In genomic region chr16:66289986-66290385, GRCh38 we compare ENCODE assay signal across 22 cellular contexts.
"Had no signal": no experiment of that assay in that cellular context is flagged by ENCODE, and none has a peak within 500 bp of the region (broad histone marks: within the 10 kb centered on the region; RNA-seq: fewer than 3 reads in every experiment).

No MANE protein-coding gene starts in this region.

- H3K27ac Mint-ChIP-seq: effector memory CD8-positive, alpha-beta T cell; naive thymus-derived CD8-positive, alpha-beta T cell; stimulated activated naive B cell treated with anti-CD40 and anti-IgM and Interleukin-4, amounts not matched to agents 10 μg/mL and 1 μg/mL and 100 μg/mL, for 72 hours; stimulated activated naive CD8-positive, alpha-beta T cell treated with anti-CD3 and anti-CD28 coated beads, Interleukin-15, amount 100 ng/mL, for 72 hours had no signal

- H3K4me1 ChIP-seq: esophagus squamous epithelium, gastroesophageal sphincter, pancreas, prostate gland, right lobe of liver, testis, tibial nerve had no signal

- FAIRE-seq: pancreas had no signal

- H3K9me3 ChIP-seq: esophagus squamous epithelium, gastroesophageal sphincter, mucosa of descending colon, pancreas, prostate gland, right lobe of liver, testis, tibial nerve had no signal

- H3K4me3 Mint-ChIP-seq: central memory CD8-positive, alpha-beta T cell; effector memory CD8-positive, alpha-beta T cell; naive thymus-derived CD8-positive, alpha-beta T cell; neural crest cell; stimulated activated naive B cell treated with anti-CD40 and anti-IgM and Interleukin-4, amounts not matched to agents 10 μg/mL and 1 μg/mL and 100 μg/mL, for 72 hours; stimulated activated naive CD8-positive, alpha-beta T cell treated with anti-CD3 and anti-CD28 coated beads, Interleukin-15, amount 100 ng/mL, for 72 hours had no signal

- H3K9me3 Mint-ChIP-seq: central memory CD8-positive, alpha-beta T cell; effector memory CD8-positive, alpha-beta T cell; naive thymus-derived CD8-positive, alpha-beta T cell; neural crest cell; stimulated activated naive B cell treated with anti-CD40 and anti-IgM and Interleukin-4, amounts not matched to agents 10 μg/mL and 1 μg/mL and 100 μg/mL, for 72 hours; stimulated activated naive CD8-positive, alpha-beta T cell treated with anti-CD3 and anti-CD28 coated beads, Interleukin-15, amount 100 ng/mL, for 72 hours had no signal

- H3K27me3 ChIP-seq: pancreas, right lobe of liver, testis had no signal

- H3K79me2 ChIP-seq: hepatocyte had no signal

- ATAC-seq: effector memory CD8-positive, alpha-beta T cell; gastroesophageal sphincter; mucosa of descending colon; naive thymus-derived CD8-positive, alpha-beta T cell; pancreas; right lobe of liver; stimulated activated naive B cell treated with anti-CD40 and anti-IgM and Interleukin-4, amounts not matched to agents 10 μg/mL and 1 μg/mL and 100 μg/mL, for 72 hours had no signal

- H3K36me3 ChIP-seq: esophagus squamous epithelium, gastroesophageal sphincter, pancreas, prostate gland, right lobe of liver, tibial nerve had no signal

- H3K4me1 Mint-ChIP-seq: central memory CD8-positive, alpha-beta T cell; naive thymus-derived CD8-positive, alpha-beta T cell; stimulated activated naive B cell treated with anti-CD40 and anti-IgM and Interleukin-4, amounts not matched to agents 10 μg/mL and 1 μg/mL and 100 μg/mL, for 72 hours; stimulated activated naive CD8-positive, alpha-beta T cell treated with anti-CD3 and anti-CD28 coated beads, Interleukin-15, amount 100 ng/mL, for 72 hours had no signal

- H3K4me3 ChIP-seq: esophagus squamous epithelium, gastroesophageal sphincter, hepatocyte, mucosa of descending colon, pancreas, prostate gland, right lobe of liver, skin epidermis, testis, tibial nerve had no signal

- H3K27ac ChIP-seq: esophagus squamous epithelium, gastroesophageal sphincter, hepatocyte, pancreas, prostate gland, right lobe of liver, skin epidermis, testis, tibial nerve had no signal

- DNase-seq: effector memory CD8-positive, alpha-beta T cell; esophagus squamous epithelium; foreskin fibroblast; glutamatergic neuron; kidney glomerular epithelial cell; mammary epithelial cell; mucosa of descending colon; stimulated activated CD4-positive, alpha-beta T cell treated with anti-CD3 and anti-CD28 coated beads, Interleukin-2, amount 100 ng/mL, for 24 hours; stimulated activated CD4-positive, alpha-beta T cell treated with anti-CD3 and anti-CD28 coated beads, Interleukin-4, amount 100 ng/mL, for 4 hours; stimulated activated naive B cell treated with anti-CD40 and anti-IgM and Interleukin-4, amounts not matched to agents 10 μg/mL and 1 μg/mL and 100 μg/mL, for 72 hours; testis had no signal

- H3K36me3 Mint-ChIP-seq: naive thymus-derived CD8-positive, alpha-beta T cell; stimulated activated naive B cell treated with anti-CD40 and anti-IgM and Interleukin-4, amounts not matched to agents 10 μg/mL and 1 μg/mL and 100 μg/mL, for 72 hours had no signal

- H3K4me2 ChIP-seq: hepatocyte had no signal

- H2AFZ ChIP-seq: hepatocyte had no signal
